Comparison of ENCODE assay signal across 8 cellular contexts in the genomic region with DNA sequence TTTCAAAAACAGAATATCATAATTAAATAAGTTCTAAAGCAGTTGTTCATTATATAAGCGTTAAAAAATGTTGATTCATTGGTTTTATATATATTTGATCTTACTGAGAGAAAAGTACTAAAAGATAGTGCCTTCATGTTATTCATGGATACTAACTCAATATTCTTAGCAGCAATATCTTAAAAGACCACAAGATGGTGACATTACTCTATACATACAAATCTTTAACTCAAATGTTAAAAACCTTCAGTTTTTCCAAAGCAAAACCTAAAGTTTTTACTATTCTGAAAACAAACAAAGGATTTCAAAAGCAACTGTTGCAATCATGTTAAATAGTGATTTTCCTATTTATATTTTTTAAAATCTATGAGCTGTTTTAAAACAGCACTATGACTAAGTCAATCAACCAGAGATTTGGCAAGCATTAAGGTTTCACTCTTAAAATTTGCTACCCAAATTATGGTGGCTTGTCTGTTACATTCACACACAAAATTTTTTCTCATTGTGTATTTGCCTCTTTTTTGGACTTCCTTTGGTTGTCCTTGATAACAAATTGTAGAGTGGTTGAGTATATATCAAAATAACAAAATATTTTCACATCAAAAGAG. TPM values are rescaled to one million over a fixed set of nuclear protein-coding genes. Genes with fewer than 3 reads are reported as not detected.
DNase-seq lines count a peak whose midpoint lies in the region; ATAC-seq and TF ChIP-seq lines count a peak whose summit lies in the region.

No MANE protein-coding gene starts in this region.

- peak; percentile 75 for TF ChIP-seq CTCF in C4-2B (conservative IDR thresholded peaks at IDR 0.05)
- TF ChIP-seq CTCF in endothelial cell (IDR thresholded peaks at IDR 0.05; ENCODE audit: unreplicated experiment), result peak; percentile 62
- TF ChIP-seq CTCF in psoas muscle (IDR thresholded peaks at IDR 0.05), result peak; percentile 40

- peak; percentile 64 for ATAC-seq in GM21390 (IDR thresholded peaks at IDR 0.05; ENCODE audit: unreplicated experiment)
- ATAC-seq in psoas muscle, result no peak

- WGBS in psoas muscle, 3 donors, result 7 to 12% (median 9%) methylated on average over 1 of the region's 1 CpG

- H3K4me1 ChIP-seq in psoas muscle, result no peaks in the 10 kb centered on the region

- H3K27me3 Mint-ChIP-seq in endothelial cell (ENCODE audit: unreplicated experiment), result no peaks in the 10 kb centered on the region

- no peaks in the 10 kb centered on the region for H3K36me3 Mint-ChIP-seq in endothelial cell (ENCODE audit: low read depth, unreplicated experiment)

- peak; percentile 2 for DNase-seq in NCI-H524 treated with DMSO at 0.1 percent for 48 hours (lab: John Stamatoyannopoulos, UW)
- DNase-seq in endothelial cell (ENCODE audit: low spot score), result no peak
- no peak for DNase-seq in psoas muscle
- DNase-seq in stimulated activated CD4-positive, alpha-beta T cell treated with anti-CD3 and anti-CD28 coated beads, Interleukin-1b, Interleukin-23, amount 100 ng/mL, for 48 hours, result no peak
- no peak for DNase-seq in ecto neural progenitor cell (ENCODE audit: low spot score)
- no peak for DNase-seq in HUDEP-2 (lab: John Stamatoyannopoulos, UW; ENCODE audit: unreplicated experiment in 76 of 76)

- no peak overlapping the region for H3K4me3 Mint-ChIP-seq in endothelial cell (ENCODE audit: unreplicated experiment)

- no peaks in the 10 kb centered on the region for H3K4me1 Mint-ChIP-seq in endothelial cell (ENCODE audit: unreplicated experiment)

- no peaks in the 10 kb centered on the region for H3K27me3 ChIP-seq in psoas muscle (ENCODE audit: insufficient read depth in 3 of 3, low read length in 2 of 3)

- no peaks in the 10 kb centered on the region for H3K9me3 Mint-ChIP-seq in endothelial cell (ENCODE audit: unreplicated experiment)

- H3K4me3 ChIP-seq in psoas muscle, result no peak overlapping the region

- no peak overlapping the region for H3K27ac Mint-ChIP-seq in endothelial cell (ENCODE audit: unreplicated experiment)

- H3K27ac ChIP-seq in C4-2B (no peak overlapping the region), psoas muscle (no peak overlapping the region)

- intact Hi-C loops in psoas muscle (cut with DNase I), result no loop called here

- no peaks in the 10 kb centered on the region for H3K36me3 ChIP-seq in psoas muscle (ENCODE audit: insufficient read depth in 1 of 2, low read depth in 1 of 2)

- no peaks in the 10 kb centered on the region for H3K9me3 ChIP-seq in psoas muscle

RNA-seq across cellular contexts. Expression of gene RERGL, which starts 50.1 kb away (rescaled TPM):
- total RNA-seq in endothelial cell (ENCODE audit: unreplicated experiment), result not detected
- total RNA-seq in psoas muscle, result 1 to 10 TPM in 2 of 4 donors, under 1 TPM in 2; 0.39 to 4.0 (median 1.1) TPM
- polyA plus RNA-seq in psoas muscle, result 1 to 10 TPM; 2.4 to 8.5 (median 5.8) TPM
